8 cellular contexts compared by ENCODE assay signal in the genomic region with DNA sequence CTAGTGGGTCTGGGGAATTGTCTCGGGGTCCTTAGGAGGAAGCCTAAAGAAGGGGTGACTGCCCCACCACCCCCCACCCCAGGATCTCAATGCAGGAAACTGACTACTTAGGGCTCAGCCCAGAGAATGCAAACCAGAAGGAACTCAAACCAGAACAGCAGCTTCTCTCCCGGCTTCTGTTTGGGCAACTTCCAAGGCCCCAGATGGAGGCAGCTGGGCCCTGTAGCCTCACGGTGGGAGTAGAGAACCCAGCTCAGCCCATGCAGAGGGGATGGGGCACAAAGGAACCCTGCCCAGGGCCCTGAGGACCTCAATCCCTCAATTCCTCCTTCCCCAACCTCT. TPM values are rescaled to one million over a fixed set of nuclear protein-coding genes. Genes with fewer than 3 reads are reported as not detected.
DNase-seq lines count a peak whose midpoint lies in the region; ATAC-seq and TF ChIP-seq lines count a peak whose summit lies in the region.

No MANE protein-coding gene starts in this region.

- intact Hi-C loops in activated T-helper 2 cell treated with anti-CD3 and anti-CD28 coated beads, Interferon-gamma antibody, Interleukin-2, Interleukin-4, amounts not matched to agents 10 μg/mL and 5 μg/mL and 100 μg/mL, durations not matched to agents 14 hours and 24 hours and 36 hours (cut with micrococcal nuclease), result no loop called here

- no peak for TF ChIP-seq CTCF in lung (IDR thresholded peaks at IDR 0.05; ENCODE audit: control extremely low read depth, extremely low read depth)

- no peak for ATAC-seq in stimulated activated naive CD8-positive, alpha-beta T cell treated with anti-CD3 and anti-CD28 coated beads, Interleukin-15, Interleukin-2, amounts not matched to agents 100 U/mL and 50 U/mL, for 24 hours
- ATAC-seq in lung (ENCODE audit: insufficient read depth, low FRiP score) (no peak), HG02798 (IDR thresholded peaks at IDR 0.05; ENCODE audit: poor library complexity, unreplicated experiment) (no peak)

- peak overlapping the region; percentile 99 for H3K27ac Mint-ChIP-seq in stimulated activated naive CD8-positive, alpha-beta T cell treated with anti-CD3 and anti-CD28 coated beads, Interleukin-15, Interleukin-2, amounts not matched to agents 100 ng/mL and 50 ng/mL, for 24 hours
- peak overlapping the region; percentile 98 for H3K27ac Mint-ChIP-seq in activated T-helper 2 cell treated with anti-CD3 and anti-CD28 coated beads, Interferon-gamma antibody, Interleukin-2, Interleukin-4, amounts not matched to agents 10 μg/mL and 5 μg/mL and 100 μg/mL, durations not matched to agents 14 hours and 24 hours and 36 hours

- peak overlapping the region; percentile 92 for H3K4me3 Mint-ChIP-seq in stimulated activated naive CD8-positive, alpha-beta T cell treated with anti-CD3 and anti-CD28 coated beads, Interleukin-15, Interleukin-2, amounts not matched to agents 100 ng/mL and 50 ng/mL, for 24 hours
- H3K4me3 Mint-ChIP-seq in activated T-helper 2 cell treated with anti-CD3 and anti-CD28 coated beads, Interferon-gamma antibody, Interleukin-2, Interleukin-4, amounts not matched to agents 10 μg/mL and 5 μg/mL and 100 μg/mL, durations not matched to agents 14 hours and 24 hours and 36 hours (ENCODE audit: low read depth), result peak overlapping the region; percentile 97

- peak overlapping the region; percentile 24 for H3K4me3 ChIP-seq in lung

- H3K9me3 Mint-ChIP-seq in stimulated activated naive CD8-positive, alpha-beta T cell treated with anti-CD3 and anti-CD28 coated beads, Interleukin-15, Interleukin-2, amounts not matched to agents 100 ng/mL and 50 ng/mL, for 24 hours, result no peaks in the 10 kb centered on the region
- no peaks in the 10 kb centered on the region for H3K9me3 Mint-ChIP-seq in activated T-helper 2 cell treated with anti-CD3 and anti-CD28 coated beads, Interferon-gamma antibody, Interleukin-2, Interleukin-4, amounts not matched to agents 10 μg/mL and 5 μg/mL and 100 μg/mL, durations not matched to agents 14 hours and 24 hours and 36 hours

- H3K36me3 Mint-ChIP-seq in stimulated activated naive CD8-positive, alpha-beta T cell treated with anti-CD3 and anti-CD28 coated beads, Interleukin-15, Interleukin-2, amounts not matched to agents 100 ng/mL and 50 ng/mL, for 24 hours (ENCODE audit: low read depth), result peaks cover 41% of the 10 kb centered on the region
- peaks cover 38% of the 10 kb centered on the region for H3K36me3 Mint-ChIP-seq in activated T-helper 2 cell treated with anti-CD3 and anti-CD28 coated beads, Interferon-gamma antibody, Interleukin-2, Interleukin-4, amounts not matched to agents 10 μg/mL and 5 μg/mL and 100 μg/mL, durations not matched to agents 14 hours and 24 hours and 36 hours (ENCODE audit: low read depth)

- peak overlapping the region; percentile 76 to 95 for H3K27ac ChIP-seq in lung (ENCODE audit: low read depth in 1 of 2, low read length in 1 of 2)

- H3K4me1 Mint-ChIP-seq in stimulated activated naive CD8-positive, alpha-beta T cell treated with anti-CD3 and anti-CD28 coated beads, Interleukin-15, Interleukin-2, amounts not matched to agents 100 ng/mL and 50 ng/mL, for 24 hours (ENCODE audit: low read depth), result peaks cover 43% of the 10 kb centered on the region
- H3K4me1 Mint-ChIP-seq in activated T-helper 2 cell treated with anti-CD3 and anti-CD28 coated beads, Interferon-gamma antibody, Interleukin-2, Interleukin-4, amounts not matched to agents 10 μg/mL and 5 μg/mL and 100 μg/mL, durations not matched to agents 14 hours and 24 hours and 36 hours (ENCODE audit: low read depth), result peaks cover 26% of the 10 kb centered on the region

- peaks cover 10 to 11% of the 10 kb centered on the region in 2 donors for H3K4me1 ChIP-seq in lung (ENCODE audit: control insufficient read depth in 2 of 2, insufficient read depth in 2 of 2, low read length in 2 of 2)

- DNase-seq in stimulated activated naive CD8-positive, alpha-beta T cell treated with anti-CD3 and anti-CD28 coated beads, Interleukin-15, Interleukin-2, amounts not matched to agents 100 U/mL and 50 U/mL, for 24 hours, result no peak
- no peak for DNase-seq in activated T-helper 2 cell treated with anti-CD3 and anti-CD28 coated beads, Interferon-gamma antibody, Interleukin-2, Interleukin-4, amounts not matched to agents 10 μg/mL and 5 μg/mL and 100 μg/mL, durations not matched to agents 14 hours and 24 hours and 36 hours (ENCODE audit: low spot score)
- DNase-seq in lung (ENCODE audit: low spot score) (no peak), NCI-H1930 (lab: John Stamatoyannopoulos, UW) (no peak), GOT3 (lab: John Stamatoyannopoulos, UW) (no peak), OCI-M2 (lab: John Stamatoyannopoulos, UW; ENCODE audit: unreplicated experiment) (no peak)

- H3K27me3 Mint-ChIP-seq in stimulated activated naive CD8-positive, alpha-beta T cell treated with anti-CD3 and anti-CD28 coated beads, Interleukin-15, Interleukin-2, amounts not matched to agents 100 ng/mL and 50 ng/mL, for 24 hours, result no peaks in the 10 kb centered on the region
- no peaks in the 10 kb centered on the region for H3K27me3 Mint-ChIP-seq in activated T-helper 2 cell treated with anti-CD3 and anti-CD28 coated beads, Interferon-gamma antibody, Interleukin-2, Interleukin-4, amounts not matched to agents 10 μg/mL and 5 μg/mL and 100 μg/mL, durations not matched to agents 14 hours and 24 hours and 36 hours (ENCODE audit: low read depth)

- H3K36me3 ChIP-seq in lung (ENCODE audit: control insufficient read depth in 2 of 2, insufficient read depth in 2 of 2, low read length in 2 of 2), result peaks cover 0 to 1% of the 10 kb centered on the region in 2 donors

- no peaks in the 10 kb centered on the region for H3K9me3 ChIP-seq in lung (ENCODE audit: control insufficient read depth in 2 of 2, insufficient read depth in 1 of 2, low read length in 1 of 2)

- WGBS in lung, 2 donors, result 13 to 15% methylated on average over 3 of the region's 3 CpGs

- H3K27me3 ChIP-seq in lung (ENCODE audit: control insufficient read depth, insufficient read depth), result no peaks in the 10 kb centered on the region

RNA-seq across cellular contexts. Expression of a gene that starts 2.3 kb away (rescaled TPM):
- 177 and 183 TPM in 2 replicates for total RNA-seq in activated T-helper 2 cell treated with anti-CD3 and anti-CD28 coated beads, Interferon-gamma antibody, Interleukin-2, Interleukin-4, amounts not matched to agents 10 μg/mL and 5 μg/mL and 100 μg/mL, durations not matched to agents 14 hours and 24 hours and 36 hours
- total RNA-seq in lung, result 100 to 1,000 TPM in 1 of 2 donors, 10 to 100 TPM in 1; 35.4 to 250 TPM
- polyA plus RNA-seq in lung, result 100 to 1,000 TPM in 1 of 2 donors, 10 to 100 TPM in 1; 39.8 to 143 TPM

RNA-seq across cellular contexts. Expression of a gene that starts 35.6 kb away (rescaled TPM):
- 268 TPM in 2 replicates for total RNA-seq in activated T-helper 2 cell treated with anti-CD3 and anti-CD28 coated beads, Interferon-gamma antibody, Interleukin-2, Interleukin-4, amounts not matched to agents 10 μg/mL and 5 μg/mL and 100 μg/mL, durations not matched to agents 14 hours and 24 hours and 36 hours
- total RNA-seq in lung, result 10 to 100 TPM; 46.2 to 84.6 TPM
- 100 to 1,000 TPM; 111 to 156 TPM for polyA plus RNA-seq in lung

RNA-seq across cellular contexts. Expression of a gene that starts 49.6 kb away (rescaled TPM):
- total RNA-seq in activated T-helper 2 cell treated with anti-CD3 and anti-CD28 coated beads, Interferon-gamma antibody, Interleukin-2, Interleukin-4, amounts not matched to agents 10 μg/mL and 5 μg/mL and 100 μg/mL, durations not matched to agents 14 hours and 24 hours and 36 hours, result 171 and 172 TPM in 2 replicates
- total RNA-seq in lung, result 100 to 1,000 TPM in 1 of 2 donors, 10 to 100 TPM in 1; 84.3 to 197 TPM
- polyA plus RNA-seq in lung, result 100 to 1,000 TPM; 108 to 133 TPM
